19 cellular contexts compared by ENCODE assay signal in the genomic region with DNA sequence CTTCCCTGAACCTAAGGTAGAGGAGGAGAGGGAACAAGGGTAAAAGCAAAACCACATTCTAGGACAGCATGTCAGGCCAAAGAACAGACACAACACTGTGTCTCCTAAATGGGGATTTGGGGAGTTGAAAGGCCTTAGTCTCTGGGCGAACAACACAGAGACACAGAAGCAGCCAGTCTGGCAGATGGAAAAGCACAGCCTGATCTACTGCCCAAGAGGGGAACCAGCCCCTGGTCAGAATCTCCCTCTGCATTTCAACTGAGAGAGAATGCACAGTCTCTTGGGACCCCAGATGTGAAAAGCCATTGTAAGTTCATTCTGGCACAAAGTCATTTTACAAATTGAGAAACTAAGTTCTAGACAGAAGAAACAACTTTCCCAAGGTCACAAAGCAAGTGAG.
"Had no signal": no experiment of that assay in that cellular context is flagged by ENCODE, and none has a peak within 500 bp of the region (broad histone marks: within the 10 kb centered on the region; RNA-seq: fewer than 3 reads in every experiment).

No MANE protein-coding gene starts in this region.

- ATAC-seq: left colon; natural killer cell treated with Interleukin-12 subunit alpha and Interleukin-12 subunit beta and Interleukin-15 and Interleukin-18, amount 100 ng/mL, for 72 hours; pancreas; stimulated activated effector memory CD8-positive, alpha-beta T cell treated with anti-CD3 and anti-CD28 coated beads, Interleukin-12 subunit alpha, Interleukin-12 subunit beta, amount 100 ng/mL, for 72 hours had no signal

- DNase-seq: central memory CD4-positive, alpha-beta T cell; dorsolateral prefrontal cortex; effector CD4-positive, alpha-beta T cell; foreskin melanocyte; left colon; pancreas; retina; sigmoid colon; stimulated activated CD4-positive, alpha-beta T cell treated with anti-CD3 and anti-CD28 coated beads, Interleukin-2, amount 100 ng/mL, for 24 hours; stimulated activated CD4-positive, alpha-beta T cell treated with anti-CD3 and anti-CD28 coated beads, Interleukin-4, amount 100 ng/mL, for 24 hours; stimulated activated naive CD4-positive, alpha-beta T cell treated with Interleukin-2 at 50 U/mL for 16 hours; stomach; thyroid gland had no signal

- H3K4me1 ChIP-seq: pancreas had no signal

- H3K36me3 ChIP-seq: esophagus muscularis mucosa, neutrophil, pancreas, stomach, thyroid gland had no signal

- H3K27ac ChIP-seq: dorsolateral prefrontal cortex, neutrophil, pancreas, stomach, thyroid gland had no signal

- H3K4me3 ChIP-seq: dorsolateral prefrontal cortex, esophagus muscularis mucosa, hepatocyte, lung, pancreas, sigmoid colon, stomach, thyroid gland had no signal

- H3K27me3 ChIP-seq: dorsolateral prefrontal cortex, esophagus muscularis mucosa, hepatocyte, neutrophil, pancreas, sigmoid colon, stomach, thyroid gland had no signal

- H3K9me3 ChIP-seq: esophagus muscularis mucosa, neutrophil, pancreas, sigmoid colon, stomach, thyroid gland had no signal
